In genomic region chr12:87779858-87780498, GRCh38 we compare ENCODE assay signal across 1 cellular context.
TF ChIP-seq lines count a peak whose summit lies in the region.

No MANE protein-coding gene starts in this region.

TF ChIP-seq in Ishikawa, 13 proteins besides CTCF, POLR2A, EP300 and RAD21:
- TF ChIP-seq CREB1 (IDR thresholded peaks at IDR 0.05; ENCODE audit: low read depth) (no peak), USF1 (IDR thresholded peaks at IDR 0.05) (0 out of 2 replicates have a peak, but pooled peaks have one; percentile 31)
TF ChIP-seq in Ishikawa: peak in this region for 1.
